ENCODE assay signal across 1 cellular context in genomic region chr6:157868835-157869234, GRCh38.
TF ChIP-seq lines count a peak whose summit lies in the region.

No MANE protein-coding gene starts in this region.

TF ChIP-seq in K562, 482 proteins besides CTCF, POLR2A, EP300 and RAD21:
- no peak for TF ChIP-seq IRF9 (tag; IDR thresholded peaks at IDR 0.05)
- TF ChIP-seq ZNF584 (CRISPR knock-in tag; IDR thresholded peaks at IDR 0.05; ENCODE audit: low read depth), result no peak
- no peak for TF ChIP-seq CBX5 (IDR thresholded peaks at IDR 0.05; ENCODE audit: borderline replicate concordance, low read depth)
- TF ChIP-seq SUPT5H (IDR thresholded peaks at IDR 0.05), result no peak
- no peak for TF ChIP-seq MXI1 (IDR thresholded peaks at IDR 0.05; ENCODE audit: low read depth, low read length)
- TF ChIP-seq PHF8 (IDR thresholded peaks at IDR 0.05; ENCODE audit: borderline replicate concordance, low read length), result no peak
- no peak for TF ChIP-seq TCF15 (CRISPR knock-in tag; IDR thresholded peaks at IDR 0.05)
- no peak for TF ChIP-seq ZNF551 (CRISPR knock-in tag; IDR thresholded peaks at IDR 0.05)
TF ChIP-seq in K562: peak in this region for 0.
